32 cellular contexts compared by ENCODE assay signal in genomic region chr6:168828800-168829199, GRCh38.
A peak's percentile ranks its signal among the peaks of the same experiment; 100 is the strongest.
DNase-seq lines count a peak whose midpoint lies in the region; ATAC-seq, FAIRE-seq and TF ChIP-seq lines count a peak whose summit lies in the region.
"Had no signal": no experiment of that assay in that cellular context is flagged by ENCODE, and none has a peak within 500 bp of the region (broad histone marks: within the 10 kb centered on the region; RNA-seq: fewer than 3 reads in every experiment).

No MANE protein-coding gene starts in this region.

- H3K9ac ChIP-seq in neuronal stem cell (ENCODE audit: low read depth, low read length, poor library complexity): no peak overlapping the region
- no peak overlapping the region for H3K9ac ChIP-seq in colonic mucosa (ENCODE audit: low read depth in 2 of 2, low read length in 2 of 2)
- H3K9ac ChIP-seq: parathyroid adenoma had no signal

- no peak overlapping the region for H3K23ac ChIP-seq in neuronal stem cell (ENCODE audit: low read depth, low read length, poor library complexity)

- H3K27me3 ChIP-seq in neuronal stem cell (ENCODE audit: control insufficient read depth in 3 of 3, insufficient read depth in 3 of 3, low read depth in 1 of 3, low read length in 3 of 3): no peaks in the 10 kb centered on the region
- no peaks in the 10 kb centered on the region for H3K27me3 ChIP-seq in colonic mucosa
- H3K27me3 ChIP-seq: right atrium auricular region had no signal

- H3K9me3 Mint-ChIP-seq in Calu3 (ENCODE audit: low read depth, unreplicated experiment): no peaks in the 10 kb centered on the region
- H3K9me3 Mint-ChIP-seq in nephron: no peaks in the 10 kb centered on the region
- H3K9me3 Mint-ChIP-seq: activated naive CD4-positive, alpha-beta T cell treated with anti-CD3 and anti-CD28 coated beads, Interleukin-2, amount 50 U/mL, for 72 hours; CD4-positive, CD25-positive, alpha-beta regulatory T cell had no signal

- H2BK15ac ChIP-seq in neuronal stem cell (ENCODE audit: low read length): no peak overlapping the region

- H2AK5ac ChIP-seq in neuronal stem cell (ENCODE audit: low read depth, low read length): no peak overlapping the region

- FAIRE-seq in RCC 7860 (lab: Jason Lieb, UNC): peak; percentile 47
- FAIRE-seq: A549, TTC549 had no signal

- H2BK120ac ChIP-seq in neuronal stem cell (ENCODE audit: low read depth, low read length): no peak overlapping the region

- no CpG with 5 or more reads among the region's 2 CpGs for WGBS in neuronal stem cell (ENCODE audit: extremely low coverage in 2 of 2, insufficient read length in 2 of 2, insufficient replicate concordance in 1 of 2), 2 donors

- no peak overlapping the region for H3K4me2 ChIP-seq in neuronal stem cell (ENCODE audit: insufficient read depth, low read length, poor library complexity, severe bottlenecking)
- H3K4me2 ChIP-seq: A549, smooth muscle cell had no signal

- no peak overlapping the region for H2BK5ac ChIP-seq in neuronal stem cell (ENCODE audit: low read length)

- H3K4ac ChIP-seq in neuronal stem cell (ENCODE audit: low read length): no peak overlapping the region

- H3K36me3 Mint-ChIP-seq in Calu3 (ENCODE audit: insufficient read depth, unreplicated experiment) (no peaks in the 10 kb centered on the region), nephron (ENCODE audit: low read depth) (no peaks in the 10 kb centered on the region)
- H3K36me3 Mint-ChIP-seq: activated naive CD4-positive, alpha-beta T cell treated with anti-CD3 and anti-CD28 coated beads, Interleukin-2, amount 50 U/mL, for 72 hours; CD4-positive, CD25-positive, alpha-beta regulatory T cell had no signal

- H3K79me1 ChIP-seq in neuronal stem cell (ENCODE audit: low read depth, low read length): no peaks in the 10 kb centered on the region

- intact Hi-C loops in Calu3 (cut with micrococcal nuclease; ENCODE audit: unreplicated experiment): loop anchor here (1.0 kb wide), 1 partner anchor 44 kb away; no protein-coding TSS in a partner anchor
- intact Hi-C loops in colonic mucosa (cut with DNase I): no loop called here

- no peak overlapping the region for H4K8ac ChIP-seq in neuronal stem cell (ENCODE audit: low read depth, low read length)

- H3K4me1 Mint-ChIP-seq in Calu3 (ENCODE audit: low read depth, unreplicated experiment) (peaks cover 9% of the 10 kb centered on the region), nephron (peaks cover 34% of the 10 kb centered on the region)
- H3K4me1 Mint-ChIP-seq: CD4-positive, CD25-positive, alpha-beta regulatory T cell; T-helper 17 cell had no signal

- H3K36me3 ChIP-seq in neuronal stem cell (replicated peaks in 1 of 2; ENCODE audit: control insufficient read depth in 2 of 2, insufficient read depth in 2 of 2, low read length in 2 of 2) (no peaks in the 10 kb centered on the region), colonic mucosa (no peaks in the 10 kb centered on the region)
- H3K36me3 ChIP-seq: right atrium auricular region had no signal

- H3K4me3 ChIP-seq in choroid plexus epithelial cell (ENCODE audit: low read depth, low read length) (no peak overlapping the region), neuronal stem cell (ENCODE audit: low read length in 2 of 2) (no peak overlapping the region), colonic mucosa (no peak overlapping the region)
- H3K4me3 ChIP-seq: A549, right atrium auricular region, smooth muscle cell had no signal

- no peak for ATAC-seq in GM19035 (IDR thresholded peaks at IDR 0.05; ENCODE audit: unreplicated experiment)
- ATAC-seq: A549; activated naive CD4-positive, alpha-beta T cell treated with anti-CD3 and anti-CD28 coated beads, Interleukin-2, amount 50 U/mL, for 72 hours; left lobe of liver; stimulated activated naive CD8-positive, alpha-beta T cell treated with anti-CD3 and anti-CD28 coated beads, Interleukin-15, Interleukin-2, amounts not matched to agents 100 U/mL and 50 U/mL, for 24 hours; T-helper 17 cell had no signal

- CTCF ChIA-PET in Calu3 (lab: Charles Lee): no interaction called here

- H3K27ac ChIP-seq in neuronal stem cell (replicated peaks; ENCODE audit: low read length) (no peak overlapping the region), colonic mucosa (no peak overlapping the region)
- H3K27ac ChIP-seq: A549, parathyroid adenoma, right atrium auricular region had no signal

- no peak overlapping the region for H3K14ac ChIP-seq in neuronal stem cell (ENCODE audit: low read length)

- H3K4me3 Mint-ChIP-seq in Calu3 (ENCODE audit: low read depth, unreplicated experiment): no peak overlapping the region
- no peak overlapping the region for H3K4me3 Mint-ChIP-seq in nephron
- H3K4me3 Mint-ChIP-seq: CD4-positive, CD25-positive, alpha-beta regulatory T cell; T-helper 17 cell had no signal

- no peak for TF ChIP-seq CTCF in Calu3 (IDR thresholded peaks at IDR 0.05; ENCODE audit: unreplicated experiment)
- TF ChIP-seq CTCF in choroid plexus epithelial cell (conservative IDR thresholded peaks at IDR 0.05; ENCODE audit: low read depth, low read length): no peak
- no peak for TF ChIP-seq CTCF in nephron (IDR thresholded peaks at IDR 0.05; ENCODE audit: unreplicated experiment in 3 of 3)
- TF ChIP-seq CTCF in colonic mucosa (IDR thresholded peaks at IDR 0.05): no peak

- H3K27ac Mint-ChIP-seq in Calu3 (ENCODE audit: unreplicated experiment) (peak overlapping the region; percentile 54), nephron (peak overlapping the region in 2 of 3 experiments; percentile 16 to 48)
- H3K27ac Mint-ChIP-seq: activated naive CD4-positive, alpha-beta T cell treated with anti-CD3 and anti-CD28 coated beads, Interleukin-2, amount 50 U/mL, for 72 hours; CD4-positive, CD25-positive, alpha-beta regulatory T cell; T-helper 17 cell had no signal

- peaks cover 0 to 3% of the 10 kb centered on the region in 2 donors for H3K9me3 ChIP-seq in neuronal stem cell (replicated peaks in 1 of 2; ENCODE audit: control insufficient read depth in 2 of 2, insufficient read depth in 1 of 2, low read depth in 1 of 2, low read length in 2 of 2)
- H3K9me3 ChIP-seq in colonic mucosa: no peaks in the 10 kb centered on the region
- H3K9me3 ChIP-seq: A549, right atrium auricular region had no signal

- no peak overlapping the region for H2BK12ac ChIP-seq in neuronal stem cell (ENCODE audit: low read length)

- H3K27me3 Mint-ChIP-seq in Calu3 (ENCODE audit: unreplicated experiment) (no peaks in the 10 kb centered on the region), nephron (ENCODE audit: low read depth) (no peaks in the 10 kb centered on the region)

- DNase-seq in Calu3 (no peak), RCC 7860 (ENCODE audit: low spot score) (no peak), choroid plexus epithelial cell (ENCODE audit: low read depth) (peak; percentile 58), neuronal stem cell (ENCODE audit: low spot score) (no peak), colonic mucosa (no peak), NCI-H524 treated with DMSO at 0.1 percent for 48 hours (lab: John Stamatoyannopoulos, UW) (no peak)
- DNase-seq: activated CD4-positive, alpha-beta T cell treated with anti-CD3 and anti-CD28 coated beads, Interleukin-2, amount 50 U/mL, for 1 hour; activated CD4-positive, CD25-positive, alpha-beta regulatory T cell; activated effector memory CD4-positive, alpha-beta T cell treated with Interleukin-2 at 50 U/mL for 16 hours; activated T-cell treated with anti-CD3 and anti-CD28 coated beads, Interleukin-2, amount 50 U/mL, for 1 hour; AML-193; amygdala; CD4-positive, CD25-positive, alpha-beta regulatory T cell; central memory CD4-positive, alpha-beta T cell; HCEC 1CT; hippocampal formation; NCI-H1092; NCI-H187 treated with DMSO at 0.1 percent for 48 hours; NCI-H2171; NCI-H510A treated with DMSO at 0.1 percent for 48 hours; SHP77; stimulated activated naive CD8-positive, alpha-beta T cell treated with anti-CD3 and anti-CD28 coated beads, Interleukin-15, Interleukin-2, amounts not matched to agents 100 U/mL and 50 U/mL, for 24 hours; T-helper 17 cell had no signal

- H2AFZ ChIP-seq in neuronal stem cell (ENCODE audit: low read length): no peak overlapping the region
- H2AFZ ChIP-seq: parathyroid adenoma had no signal

- H4K91ac ChIP-seq in neuronal stem cell (ENCODE audit: low read depth, low read length, poor library complexity): no peak overlapping the region

- BruUV-seq in Calu3 (replicated peaks; lab: Mats Ljungman, UMichigan): no TSS peak

- no peak overlapping the region for H3K18ac ChIP-seq in neuronal stem cell (ENCODE audit: low read length)

- H3K4me1 ChIP-seq in neuronal stem cell (ENCODE audit: control insufficient read depth in 2 of 2, insufficient read depth in 1 of 2, low read depth in 1 of 2, low read length in 2 of 2) (peaks cover 1% of the 10 kb centered on the region in 2 donors), colonic mucosa (no peaks in the 10 kb centered on the region)
- H3K4me1 ChIP-seq: A549, parathyroid adenoma, right atrium auricular region had no signal
